ENCODE assay signal across 15 cellular contexts in the genomic region with DNA sequence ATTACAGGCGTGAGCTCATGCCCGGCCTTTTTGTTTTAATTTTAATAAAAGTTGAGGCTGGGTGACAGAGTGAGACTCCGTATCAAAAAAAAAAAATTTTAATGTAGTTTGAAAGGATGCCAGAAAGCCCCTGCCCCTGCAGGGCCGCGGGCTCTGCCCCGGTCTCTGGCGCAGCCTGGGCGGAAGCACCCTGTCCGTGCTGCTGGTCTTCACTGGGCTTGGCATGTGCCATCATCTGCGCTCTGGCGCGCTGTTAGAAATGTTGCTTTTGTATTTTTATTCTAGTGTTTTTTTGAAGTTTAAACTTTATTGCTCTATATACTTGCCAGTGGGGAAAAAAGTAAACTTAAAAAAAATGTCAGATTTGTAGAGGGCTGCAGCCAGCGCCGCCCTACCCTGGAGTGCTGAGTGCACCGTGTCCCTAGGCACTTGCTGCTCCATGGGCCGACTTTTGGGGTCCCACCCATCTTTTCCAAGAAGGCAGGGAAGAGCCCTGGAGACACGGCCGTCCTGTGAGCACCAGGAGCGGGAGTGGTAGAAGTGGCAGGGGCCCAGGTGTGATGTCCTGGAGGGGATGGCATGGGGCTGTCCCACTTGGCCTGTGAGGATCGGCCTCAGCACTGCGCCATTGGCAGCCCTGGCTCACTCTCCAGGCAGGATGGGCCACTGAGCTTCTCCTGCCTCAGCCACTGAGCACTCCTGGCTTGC. TPM values are rescaled to one million over a fixed set of nuclear protein-coding genes. Genes with fewer than 3 reads are reported as not detected.
DNase-seq lines count a peak whose midpoint lies in the region; ATAC-seq, FAIRE-seq and TF ChIP-seq lines count a peak whose summit lies in the region.
"Had no signal": no experiment of that assay in that cellular context is flagged by ENCODE, and none has a peak within 500 bp of the region (broad histone marks: within the 10 kb centered on the region; RNA-seq: fewer than 3 reads in every experiment).

No MANE protein-coding gene starts in this region.

- peaks cover 3% of the 10 kb centered on the region for H3K27me3 Mint-ChIP-seq in endodermal cell (ENCODE audit: insufficient read depth)
- H3K27me3 Mint-ChIP-seq: B cell had no signal

- BruUV-seq in HepG2 (replicated peaks; lab: Mats Ljungman, UMichigan): TSS peak; percentile 28

- H3K79me1 ChIP-seq in trophoblast cell (ENCODE audit: low read length): peaks cover 4% of the 10 kb centered on the region

- H3K4me3 Mint-ChIP-seq in endodermal cell: no peak overlapping the region
- H3K4me3 Mint-ChIP-seq: B cell had no signal

- H3K4me1 Mint-ChIP-seq in endodermal cell: peaks cover 4% of the 10 kb centered on the region

- H3K4me2 ChIP-seq in HepG2 (ENCODE audit: low read depth, low read length) (no peak overlapping the region), trophoblast cell (ENCODE audit: low read length) (no peak overlapping the region)

- TF ChIP-seq CTCF in HepG2 (CRISPR knock-in tag; IDR thresholded peaks at IDR 0.05) (no peak), right lobe of liver (IDR thresholded peaks at IDR 0.05) (no peak), RWPE1 (conservative IDR thresholded peaks at IDR 0.05; ENCODE audit: low read depth) (no peak), endodermal cell (conservative IDR thresholded peaks at IDR 0.05) (no peak)

- ATAC-seq in HepG2: no peak
- no peak for ATAC-seq in right lobe of liver
- ATAC-seq in HG02642 (IDR thresholded peaks at IDR 0.05; ENCODE audit: poor library complexity, unreplicated experiment): no peak
- ATAC-seq: HCT116 had no signal

- TF ChIP-seq POLR2A in HepG2 (IDR thresholded peaks at IDR 0.05; ENCODE audit: insufficient read depth in 1 of 2, low read depth in 2 of 2, low read length in 2 of 2) (no peak), right lobe of liver (IDR thresholded peaks at IDR 0.05) (no peak)

- no peaks in the 10 kb centered on the region; a peak in 1 of 5 replicates for H3K27me3 ChIP-seq in HepG2 (ENCODE audit: control insufficient read depth in 1 of 2, insufficient read depth in 2 of 2, low read length in 2 of 2)
- H3K27me3 ChIP-seq in right lobe of liver: no peaks in the 10 kb centered on the region
- no peaks in the 10 kb centered on the region for H3K27me3 ChIP-seq in endodermal cell (ENCODE audit: control insufficient read depth, insufficient read depth, low read length, poor library complexity, severe bottlenecking)
- no peaks in the 10 kb centered on the region for H3K27me3 ChIP-seq in trophoblast cell (ENCODE audit: insufficient read depth, low read length)

- DNase-seq in HepG2 (ENCODE audit: low spot score): no peak
- DNase-seq in right lobe of liver: no peak
- DNase-seq in RWPE1 (ENCODE audit: low spot score): no peak
- no peak for DNase-seq in endodermal cell
- DNase-seq in trophoblast cell: no peak
- no peak for DNase-seq in SK-N-DZ (ENCODE audit: low spot score)
- DNase-seq in activated naive CD4-positive, alpha-beta T cell (lab: John Stamatoyannopoulos, UW): no peak
- DNase-seq: CD4-positive, CD25-positive, alpha-beta regulatory T cell; NCI-H187 treated with DMSO at 0.1 percent for 48 hours; NCI-H69; NK-92 treated with Interleukin-12 subunit alpha and Interleukin-12 subunit beta, amount 100 ng/mL, for 24 hours had no signal

- H3K9me3 Mint-ChIP-seq in endodermal cell: peaks cover 3% of the 10 kb centered on the region

- peaks cover 35% of the 10 kb centered on the region for H3K4me1 ChIP-seq in HepG2 (ENCODE audit: insufficient read depth, low read length)
- peaks cover 0 to 23% (median 3%) of the 10 kb centered on the region in 4 donors for H3K4me1 ChIP-seq in right lobe of liver
- H3K4me1 ChIP-seq in endodermal cell (ENCODE audit: control insufficient read depth, insufficient read depth, low read length): peaks cover 4% of the 10 kb centered on the region
- peaks cover 18 to 25% of the 10 kb centered on the region in 2 experiments for H3K4me1 ChIP-seq in trophoblast cell (ENCODE audit: control insufficient read depth in 1 of 2, insufficient read depth in 2 of 2, low read length in 2 of 2)

- H3K14ac ChIP-seq in trophoblast cell (ENCODE audit: low read length): no peak overlapping the region

- FAIRE-seq in HepG2 (lab: Jason Lieb, UNC): no peak

- peak overlapping the region; percentile 22 for H3K4ac ChIP-seq in trophoblast cell (ENCODE audit: low read depth, low read length)

- no peak overlapping the region for H3K23ac ChIP-seq in trophoblast cell (ENCODE audit: low read length)

- TF ChIP-seq EP300 in HepG2 (IDR thresholded peaks at IDR 0.05; ENCODE audit: low read depth in 2 of 2, low read length in 2 of 2) (no peak), HepG2 (CRISPR knock-in tag; IDR thresholded peaks at IDR 0.05; ENCODE audit: borderline replicate concordance) (no peak)

- no peak overlapping the region for H3K9ac ChIP-seq in HepG2 (ENCODE audit: insufficient read depth, low read depth, low read length)
- no peak overlapping the region for H3K9ac ChIP-seq in endodermal cell (ENCODE audit: extremely low read depth, low read length, poor library complexity, severe bottlenecking)
- no peak overlapping the region for H3K9ac ChIP-seq in trophoblast cell (ENCODE audit: low read length)

- intact Hi-C loops in HepG2 (cut with micrococcal nuclease; ENCODE audit: unreplicated experiment) (no loop called here), right lobe of liver (cut with DNase I) (no loop called here)

- H2BK120ac ChIP-seq in trophoblast cell (ENCODE audit: insufficient read depth, low read length, poor library complexity): no peak overlapping the region

- H3K27ac ChIP-seq in HepG2 (ENCODE audit: extremely low read length, insufficient read depth, low read length) (no peak overlapping the region), right lobe of liver (no peak overlapping the region), RWPE1 (peak overlapping the region; percentile 80), endodermal cell (ENCODE audit: low read depth, low read length) (no peak overlapping the region), trophoblast cell (ENCODE audit: low read depth, low read length) (no peak overlapping the region)

- no peak overlapping the region for H4K91ac ChIP-seq in trophoblast cell (ENCODE audit: low read depth, low read length)

- H4K20me1 ChIP-seq in HepG2 (ENCODE audit: insufficient read depth, low read length): 0 out of 2 replicates have a peak, but pooled peaks cover 5% of the 10 kb centered on the region

- no peak overlapping the region for H4K8ac ChIP-seq in trophoblast cell (ENCODE audit: low read depth, low read length)

- no peak overlapping the region for H4K12ac ChIP-seq in trophoblast cell (ENCODE audit: low read depth, low read length)

- POLR2A ChIA-PET in HepG2 (lab: Yijun Ruan, JAX) (no interaction called here), RWPE1 (lab: Yijun Ruan, JAX; ENCODE audit: low non-redundant PET) (no interaction called here)

- no peak for TF ChIP-seq RAD21 in HepG2 (CRISPR knock-in tag; IDR thresholded peaks at IDR 0.05)

- peaks cover 44% of the 10 kb centered on the region for H3K36me3 Mint-ChIP-seq in endodermal cell (ENCODE audit: low read depth)

- peak overlapping the region; percentile 23 for H3K27ac Mint-ChIP-seq in endodermal cell
- H3K27ac Mint-ChIP-seq: B cell had no signal

- in situ Hi-C loops in HepG2 (cut with HindIII; ENCODE audit: extremely low pct_ligation_motif_present, low pct_unique_long_range_greater_than_20kb): loop anchor here (5.0 kb wide), 1 partner anchor 104 kb away; the partner anchor contains the start of gene TMEM121

- H3K4me3 ChIP-seq in HepG2 (replicated peaks in 1 of 3; ENCODE audit: insufficient read depth in 1 of 3, low read depth in 2 of 3, low read length in 3 of 3) (no peak overlapping the region), right lobe of liver (no peak overlapping the region), endodermal cell (ENCODE audit: low read length) (no peak overlapping the region), trophoblast cell (ENCODE audit: low read depth, low read length) (no peak overlapping the region)

- CTCF ChIA-PET in HepG2 (lab: Yijun Ruan, JAX; ENCODE audit: low intra/inter-chr PET ratio, low total read pairs): no interaction called here
- CTCF ChIA-PET in RWPE1 (lab: Yijun Ruan, JAX): interaction anchor here (0.6 to 0.7 kb wide), 2 partner anchors 10 to 17 kb away, joined by 3 to 4 read pairs; no protein-coding TSS in a partner anchor

- H3K79me2 ChIP-seq in HepG2 (ENCODE audit: insufficient read depth, low read length) (peaks cover 61% of the 10 kb centered on the region), trophoblast cell (ENCODE audit: control insufficient read depth, insufficient read depth, low read length, poor library complexity) (peaks cover 17% of the 10 kb centered on the region)

- peaks cover 3 to 20% of the 10 kb centered on the region in 2 experiments; a peak in 2 of 5 replicates for H3K36me3 ChIP-seq in HepG2 (replicated peaks in 1 of 2; ENCODE audit: control insufficient read depth in 1 of 2, insufficient read depth in 2 of 2, low read length in 2 of 2)
- H3K36me3 ChIP-seq in right lobe of liver: no peaks in the 10 kb centered on the region
- H3K36me3 ChIP-seq in endodermal cell (ENCODE audit: control insufficient read depth, insufficient read depth, low read length): peaks cover 41% of the 10 kb centered on the region
- H3K36me3 ChIP-seq in trophoblast cell (ENCODE audit: control insufficient read depth in 1 of 2, insufficient read depth in 2 of 2, low read length in 2 of 2): peaks cover 21 to 25% of the 10 kb centered on the region in 2 experiments

- H3K18ac ChIP-seq in trophoblast cell (ENCODE audit: low read length): no peak overlapping the region

- WGBS in HepG2 (ENCODE audit: low lambda C conversion rate): 98% methylated on average over 17 of the region's 21 CpGs
- 92% methylated on average over 16 of the region's 21 CpGs for WGBS in right lobe of liver (ENCODE audit: insufficient coverage, low coverage, low lambda C conversion rate, missing lambda C conversion rate)
- WGBS in endodermal cell (ENCODE audit: insufficient coverage in 1 of 2, insufficient read length in 1 of 2), 2 experiments: 94 to 97% methylated on average over 13 to 21 of the region's 21 CpGs
- WGBS in trophoblast cell (ENCODE audit: extremely low coverage, insufficient coverage, insufficient read length): no CpG with 5 or more reads among the region's 21 CpGs

- H2AK5ac ChIP-seq in trophoblast cell (ENCODE audit: low read length): no peak overlapping the region

- H2AFZ ChIP-seq in HepG2 (ENCODE audit: low read length) (no peak overlapping the region), trophoblast cell (ENCODE audit: insufficient read depth, low read length, poor library complexity) (no peak overlapping the region)

- H2BK12ac ChIP-seq in trophoblast cell (ENCODE audit: low read length): no peak overlapping the region

- no peak overlapping the region for H2BK5ac ChIP-seq in trophoblast cell (ENCODE audit: low read depth, low read length, poor library complexity)

- H3K9me3 ChIP-seq in HepG2 (ENCODE audit: low read length) (no peaks in the 10 kb centered on the region), right lobe of liver (no peaks in the 10 kb centered on the region), endodermal cell (ENCODE audit: control insufficient read depth, low read length) (peaks cover 13% of the 10 kb centered on the region), trophoblast cell (ENCODE audit: insufficient read depth, low read depth, low read length) (peaks cover 9% of the 10 kb centered on the region)

RNA-seq across cellular contexts. Expression of gene MTA1, which starts 4.0 kb away (rescaled TPM):
- total RNA-seq in HepG2 (2016; rRNA removed; fragmentation: Illumina TruSeq; extraction: Trizol) (19.1 and 35.2 TPM in 2 replicates), right lobe of liver (10 to 100 TPM; 18.6 to 45.1 (median 29.2) TPM), endodermal cell (100 to 1,000 TPM; 245 to 246 TPM)
- total RNA-seq in HepG2 (2016; cell fraction: cytosol; rRNA removed; fragmentation: Illumina TruSeq; extraction: Trizol; ENCODE audit: low read depth): 56.8 and 63.0 TPM in 2 replicates
- 14.0 and 38.5 TPM in 2 replicates for total RNA-seq in HepG2 (2016; cell fraction: insoluble cytoplasmic fraction; rRNA removed; fragmentation: Illumina TruSeq; extraction: Trizol)
- 52.7 and 56.0 TPM in 2 replicates for total RNA-seq in HepG2 (2016; cell fraction: membrane; rRNA removed; fragmentation: Illumina TruSeq; extraction: Trizol)
- total RNA-seq in HepG2 (2016; cell fraction: nucleus; rRNA removed; fragmentation: Illumina TruSeq; extraction: Trizol): 47.2 and 51.4 TPM in 2 replicates
- polyA plus RNA-seq in HepG2 (2011; rRNA removed): 85.7 and 85.8 TPM in 2 replicates
- 39.0 and 48.4 TPM in 2 replicates for polyA plus RNA-seq in HepG2 (2011; cell fraction: cytosol; rRNA removed)
- 409 and 581 TPM in 2 replicates for polyA plus RNA-seq in HepG2 (2011; cell fraction: nucleus; rRNA removed)
- polyA plus RNA-seq in HepG2 (2012): 58.3 and 62.1 TPM in 2 replicates
- polyA plus RNA-seq in HepG2 (2016; cell fraction: cytosol; fragmentation: Illumina TruSeq; extraction: Trizol; ENCODE audit: low read depth): 51.1 and 53.5 TPM in 2 replicates
- 36.2 and 45.8 TPM in 2 replicates for polyA plus RNA-seq in HepG2 (2016; cell fraction: insoluble cytoplasmic fraction; fragmentation: Illumina TruSeq; extraction: Trizol; ENCODE audit: low read depth)
- polyA plus RNA-seq in HepG2 (2016; cell fraction: membrane; fragmentation: Illumina TruSeq; extraction: Trizol; ENCODE audit: low read depth): 82.4 and 89.9 TPM in 2 replicates
- 244 and 255 TPM in 2 replicates for polyA plus RNA-seq in HepG2 (2016; cell fraction: nucleus; fragmentation: Illumina TruSeq; extraction: Trizol; ENCODE audit: insufficient read depth, low read depth)
- 53.3 and 73.7 TPM in 2 replicates for polyA minus RNA-seq in HepG2 (2011; rRNA and poly(A)+ RNA removed; ENCODE audit: low replicate concordance)
- polyA minus RNA-seq in HepG2 (2011; cell fraction: cytosol; rRNA and poly(A)+ RNA removed): 58.3 and 59.6 TPM in 2 replicates
- 88.5 and 90.4 TPM in 2 replicates for polyA minus RNA-seq in HepG2 (2011; cell fraction: nucleus; rRNA and poly(A)+ RNA removed)
- 182 TPM for polyA plus RNA-seq in endodermal cell (2013, experiment 1 of 2)
- polyA plus RNA-seq in endodermal cell (2013, experiment 2 of 2): 153 TPM
- 90.0 and 91.2 TPM in 2 replicates for polyA plus RNA-seq in trophoblast cell (2013)
- polyA plus RNA-seq in SK-N-DZ (2014; cell fraction: cytosol; rRNA removed): 42.8 and 47.4 TPM in 2 replicates
- 335 and 376 TPM in 2 replicates for polyA plus RNA-seq in SK-N-DZ (2014; cell fraction: nucleus; rRNA removed)

RNA-seq across cellular contexts. Expression of gene TEX22, which starts 25.3 kb away (rescaled TPM):
- total RNA-seq in HepG2 (2016; rRNA removed; fragmentation: Illumina TruSeq; extraction: Trizol) (0.27 and 0.55 TPM in 2 replicates), right lobe of liver (under 1 TPM in 3 of 6 experiments, not detected in 3; 0.07 to 0.44 (median 0.35) TPM), endodermal cell (1 to 10 TPM; 1.9 to 3.5 TPM)
- not detected in 2 replicates for total RNA-seq in HepG2 (2016; cell fraction: cytosol; rRNA removed; fragmentation: Illumina TruSeq; extraction: Trizol; ENCODE audit: low read depth)
- not detected in 2 replicates for total RNA-seq in HepG2 (2016; cell fraction: insoluble cytoplasmic fraction; rRNA removed; fragmentation: Illumina TruSeq; extraction: Trizol)
- not detected in 2 replicates for total RNA-seq in HepG2 (2016; cell fraction: membrane; rRNA removed; fragmentation: Illumina TruSeq; extraction: Trizol)
- not detected in 2 replicates for total RNA-seq in HepG2 (2016; cell fraction: nucleus; rRNA removed; fragmentation: Illumina TruSeq; extraction: Trizol)
- polyA plus RNA-seq in HepG2 (2011; rRNA removed): 0.07 and 0.16 TPM in 2 replicates
- not detected in 2 replicates for polyA plus RNA-seq in HepG2 (2011; cell fraction: cytosol; rRNA removed)
- polyA plus RNA-seq in HepG2 (2011; cell fraction: nucleus; rRNA removed): 0.56 and 1.2 TPM in 2 replicates
- 0.13 and 0.23 TPM in 2 replicates for polyA plus RNA-seq in HepG2 (2012)
- not detected in 2 replicates for polyA plus RNA-seq in HepG2 (2016; cell fraction: cytosol; fragmentation: Illumina TruSeq; extraction: Trizol; ENCODE audit: low read depth)
- not detected in 2 replicates for polyA plus RNA-seq in HepG2 (2016; cell fraction: insoluble cytoplasmic fraction; fragmentation: Illumina TruSeq; extraction: Trizol; ENCODE audit: low read depth)
- not detected in 2 replicates for polyA plus RNA-seq in HepG2 (2016; cell fraction: membrane; fragmentation: Illumina TruSeq; extraction: Trizol; ENCODE audit: low read depth)
- not detected in 2 replicates for polyA plus RNA-seq in HepG2 (2016; cell fraction: nucleus; fragmentation: Illumina TruSeq; extraction: Trizol; ENCODE audit: insufficient read depth, low read depth)
- polyA minus RNA-seq in HepG2 (2011; rRNA and poly(A)+ RNA removed; ENCODE audit: low replicate concordance): 0.16 and 0.82 TPM in 2 replicates
- not detected in 2 replicates for polyA minus RNA-seq in HepG2 (2011; cell fraction: cytosol; rRNA and poly(A)+ RNA removed)
- polyA minus RNA-seq in HepG2 (2011; cell fraction: nucleus; rRNA and poly(A)+ RNA removed): 0.62 TPM in 1 of 2 replicates, not detected in the other
- 0.57 TPM for polyA plus RNA-seq in endodermal cell (2013, experiment 1 of 2)
- polyA plus RNA-seq in endodermal cell (2013, experiment 2 of 2): 1.2 TPM
- polyA plus RNA-seq in trophoblast cell (2013): 0.04 and 0.10 TPM in 2 replicates
- polyA plus RNA-seq in SK-N-DZ (2014; cell fraction: cytosol; rRNA removed): not detected in 2 replicates
- polyA plus RNA-seq in SK-N-DZ (2014; cell fraction: nucleus; rRNA removed): 1.1 and 2.3 TPM in 2 replicates

RNA-seq across cellular contexts. Expression of gene CRIP2, which starts 51.0 kb away (rescaled TPM):
- 32.1 and 37.9 TPM in 2 replicates for total RNA-seq in HepG2 (2016; rRNA removed; fragmentation: Illumina TruSeq; extraction: Trizol)
- total RNA-seq in HepG2 (2016; cell fraction: cytosol; rRNA removed; fragmentation: Illumina TruSeq; extraction: Trizol; ENCODE audit: low read depth): 22.2 and 30.3 TPM in 2 replicates
- total RNA-seq in HepG2 (2016; cell fraction: insoluble cytoplasmic fraction; rRNA removed; fragmentation: Illumina TruSeq; extraction: Trizol): 29.1 and 37.9 TPM in 2 replicates
- total RNA-seq in HepG2 (2016; cell fraction: membrane; rRNA removed; fragmentation: Illumina TruSeq; extraction: Trizol): 30.8 and 36.2 TPM in 2 replicates
- 14.7 and 15.4 TPM in 2 replicates for total RNA-seq in HepG2 (2016; cell fraction: nucleus; rRNA removed; fragmentation: Illumina TruSeq; extraction: Trizol)
- polyA plus RNA-seq in HepG2 (2011; rRNA removed): 18.0 and 31.6 TPM in 2 replicates
- 18.1 and 57.4 TPM in 2 replicates for polyA plus RNA-seq in HepG2 (2011; cell fraction: cytosol; rRNA removed)
- polyA plus RNA-seq in HepG2 (2011; cell fraction: nucleus; rRNA removed): 37.9 and 74.0 TPM in 2 replicates
- 3.6 and 7.4 TPM in 2 replicates for polyA plus RNA-seq in HepG2 (2012)
- polyA plus RNA-seq in HepG2 (2016; cell fraction: cytosol; fragmentation: Illumina TruSeq; extraction: Trizol; ENCODE audit: low read depth): 34.0 and 41.4 TPM in 2 replicates
- 44.2 and 51.5 TPM in 2 replicates for polyA plus RNA-seq in HepG2 (2016; cell fraction: insoluble cytoplasmic fraction; fragmentation: Illumina TruSeq; extraction: Trizol; ENCODE audit: low read depth)
- polyA plus RNA-seq in HepG2 (2016; cell fraction: membrane; fragmentation: Illumina TruSeq; extraction: Trizol; ENCODE audit: low read depth): 41.2 and 43.7 TPM in 2 replicates
- polyA plus RNA-seq in HepG2 (2016; cell fraction: nucleus; fragmentation: Illumina TruSeq; extraction: Trizol; ENCODE audit: insufficient read depth, low read depth): 39.7 and 41.0 TPM in 2 replicates
- 21.4 and 23.6 TPM in 2 replicates for polyA minus RNA-seq in HepG2 (2011; rRNA and poly(A)+ RNA removed; ENCODE audit: low replicate concordance)
- polyA minus RNA-seq in HepG2 (2011; cell fraction: cytosol; rRNA and poly(A)+ RNA removed): 8.4 and 15.7 TPM in 2 replicates
- 2.2 and 7.5 TPM in 2 replicates for polyA minus RNA-seq in HepG2 (2011; cell fraction: nucleus; rRNA and poly(A)+ RNA removed)
- total RNA-seq in right lobe of liver: 10 to 100 TPM; 11.2 to 50.0 (median 27.5) TPM
- total RNA-seq in endodermal cell: 1 to 10 TPM; 3.9 to 5.3 TPM
- 96.3 TPM for polyA plus RNA-seq in endodermal cell (2013, experiment 1 of 2)
- 93.1 TPM for polyA plus RNA-seq in endodermal cell (2013, experiment 2 of 2)
- 85.1 and 90.0 TPM in 2 replicates for polyA plus RNA-seq in trophoblast cell (2013)
- polyA plus RNA-seq in SK-N-DZ (2014; cell fraction: cytosol; rRNA removed): 71.3 and 72.7 TPM in 2 replicates
- polyA plus RNA-seq in SK-N-DZ (2014; cell fraction: nucleus; rRNA removed): 64.4 and 76.4 TPM in 2 replicates
- total RNA-seq: OCI-LY7 had no signal
